ENCODE assay signal across 31 cellular contexts in genomic region chr14:95831041-95831440, GRCh38. TPM values are rescaled to one million over a fixed set of nuclear protein-coding genes. Genes with fewer than 3 reads are reported as not detected.
"Had no signal": no experiment of that assay in that cellular context is flagged by ENCODE, and none has a peak within 500 bp of the region (broad histone marks: within the 10 kb centered on the region; RNA-seq: fewer than 3 reads in every experiment).

No MANE protein-coding gene starts in this region.

- H3K9me3 ChIP-seq: ascending aorta had no signal

- H3K36me3 Mint-ChIP-seq: activated naive CD4-positive, alpha-beta T cell treated with anti-CD3 and anti-CD28 coated beads, Interleukin-2, amount 10 ng/mL, durations not matched to agents 7 days and 5 days; activated naive CD4-positive, alpha-beta T cell treated with anti-CD3 and anti-CD28 coated beads, Interleukin-2, amount 50 U/mL, for 72 hours; activated naive CD8-positive, alpha-beta T cell treated with anti-CD3 and anti-CD28 coated beads, Interleukin-2, amount 10 ng/mL, durations not matched to agents 7 days and 5 days; brain had no signal

- DNase-seq: activated CD4-positive, alpha-beta memory T cell treated with anti-CD3 and anti-CD28 coated beads, Interleukin-2, amount 10 ng/mL, durations not matched to agents 7 days and 5 days; activated CD4-positive, alpha-beta T cell treated with anti-CD3 and anti-CD28 coated beads for 1 hour; activated CD4-positive, alpha-beta T cell treated with anti-CD3 and anti-CD28 coated beads for 4 hours; activated CD4-positive, alpha-beta T cell treated with anti-CD3 and anti-CD28 coated beads, Interleukin-2, amount 10 ng/mL, durations not matched to agents 7 days and 5 days; activated CD4-positive, alpha-beta T cell treated with anti-CD3 and anti-CD28 coated beads, Interleukin-2, amount 50 U/mL, for 4 hours; activated CD8-positive, alpha-beta memory T cell treated with anti-CD3 and anti-CD28 coated beads, Interleukin-2, amount 50 U/mL, for 48 hours; activated gamma-delta T cell; activated naive CD4-positive, alpha-beta T cell; activated naive CD4-positive, alpha-beta T cell treated with anti-CD3 and anti-CD28 coated beads, Interleukin-2, amount 10 ng/mL, durations not matched to agents 7 days and 5 days; activated naive CD8-positive, alpha-beta T cell treated with anti-CD3 and anti-CD28 coated beads, Interleukin-2, amount 10 ng/mL, durations not matched to agents 7 days and 5 days; activated T-cell treated with anti-CD3 and anti-CD28 coated beads for 4 hours; activated T-cell treated with anti-CD3 and anti-CD28 coated beads, Interleukin-2, amount 50 U/mL, for 24 hours; activated T-cell treated with anti-CD3 and anti-CD28 coated beads, Interleukin-2, amount 50 U/mL, for 72 hours; dorsolateral prefrontal cortex; effector memory CD4-positive, alpha-beta T cell; endodermal cell; foreskin fibroblast had no signal

- FAIRE-seq: frontal cortex had no signal

- ATAC-seq: activated naive CD4-positive, alpha-beta T cell treated with anti-CD3 and anti-CD28 coated beads, Interleukin-2, amount 50 U/mL, for 72 hours; activated T-cell treated with anti-CD3 and anti-CD28 coated beads, Interleukin-2, amount 50 U/mL, for 72 hours; esophagus mucosa had no signal

- H3K4me3 Mint-ChIP-seq: activated CD4-positive, alpha-beta memory T cell treated with anti-CD3 and anti-CD28 coated beads, Interleukin-2, amount 10 ng/mL, durations not matched to agents 7 days and 5 days; activated CD4-positive, alpha-beta T cell treated with anti-CD3 and anti-CD28 coated beads, Interleukin-2, amount 10 ng/mL, durations not matched to agents 7 days and 5 days; activated naive CD4-positive, alpha-beta T cell treated with anti-CD3 and anti-CD28 coated beads, Interleukin-2, amount 10 ng/mL, durations not matched to agents 7 days and 5 days; activated naive CD8-positive, alpha-beta T cell treated with anti-CD3 and anti-CD28 coated beads, Interleukin-2, amount 10 ng/mL, durations not matched to agents 7 days and 5 days; activated T-cell treated with anti-CD3 and anti-CD28 coated beads, Interleukin-2, amount 50 U/mL, for 24 hours; activated T-cell treated with anti-CD3 and anti-CD28 coated beads, Interleukin-2, amount 50 U/mL, for 72 hours; brain; central memory CD8-positive, alpha-beta T cell; dendritic cell treated with granulocyte-macrophage colony-stimulating factor and Interleukin-4, amounts not matched to agents 40 ng/mL and 50 ng/mL, for 4 days; endodermal cell; T-helper 1 cell treated with Interleukin-12 subunit alpha and Interleukin-12 subunit beta and Interleukin-4 antibody, amounts not matched to agents 30 μg/mL and 1 μg/mL, for 36 hours; T-helper 2 cell treated with Interferon-gamma antibody and Interleukin-4, amounts not matched to agents 5 μg/mL and 100 μg/mL, for 36 hours; WTC11 had no signal

- H3K4me3 ChIP-seq: ascending aorta, breast epithelium, coronary artery, dorsolateral prefrontal cortex had no signal

- H3K36me3 ChIP-seq: ascending aorta, breast epithelium had no signal

- H3K27me3 ChIP-seq: ascending aorta had no signal

- H3K27ac ChIP-seq: ascending aorta, breast epithelium, coronary artery, dorsolateral prefrontal cortex, VCaP had no signal

- H3K27ac Mint-ChIP-seq: activated CD4-positive, alpha-beta memory T cell treated with anti-CD3 and anti-CD28 coated beads, Interleukin-2, amount 10 ng/mL, durations not matched to agents 7 days and 5 days; activated CD4-positive, alpha-beta T cell treated with anti-CD3 and anti-CD28 coated beads, Interleukin-2, amount 10 ng/mL, durations not matched to agents 7 days and 5 days; activated naive CD4-positive, alpha-beta T cell treated with anti-CD3 and anti-CD28 coated beads, Interleukin-2, amount 10 ng/mL, durations not matched to agents 7 days and 5 days; activated naive CD4-positive, alpha-beta T cell treated with anti-CD3 and anti-CD28 coated beads, Interleukin-2, amount 50 U/mL, for 72 hours; activated naive CD8-positive, alpha-beta T cell treated with anti-CD3 and anti-CD28 coated beads, Interleukin-2, amount 10 ng/mL, durations not matched to agents 7 days and 5 days; activated T-cell treated with anti-CD3 and anti-CD28 coated beads, Interleukin-2, amount 50 U/mL, for 24 hours; activated T-cell treated with anti-CD3 and anti-CD28 coated beads, Interleukin-2, amount 50 U/mL, for 72 hours; dendritic cell treated with granulocyte-macrophage colony-stimulating factor and Interleukin-4, amounts not matched to agents 40 ng/mL and 50 ng/mL, for 4 days; endodermal cell; T-helper 1 cell treated with Interleukin-12 subunit alpha and Interleukin-12 subunit beta and Interleukin-4 antibody, amounts not matched to agents 30 μg/mL and 1 μg/mL, for 36 hours; T-helper 2 cell treated with Interferon-gamma antibody and Interleukin-4, amounts not matched to agents 5 μg/mL and 100 μg/mL, for 36 hours; WTC11 had no signal

- H3K27me3 Mint-ChIP-seq: activated naive CD8-positive, alpha-beta T cell treated with anti-CD3 and anti-CD28 coated beads, Interleukin-2, amount 10 ng/mL, durations not matched to agents 7 days and 5 days had no signal

- H3K4me1 Mint-ChIP-seq: activated naive CD8-positive, alpha-beta T cell treated with anti-CD3 and anti-CD28 coated beads, Interleukin-2, amount 10 ng/mL, durations not matched to agents 7 days and 5 days; central memory CD8-positive, alpha-beta T cell had no signal

- H3K9me3 Mint-ChIP-seq: activated CD4-positive, alpha-beta T cell treated with anti-CD3 and anti-CD28 coated beads, Interleukin-2, amount 10 ng/mL, durations not matched to agents 7 days and 5 days; activated naive CD4-positive, alpha-beta T cell treated with anti-CD3 and anti-CD28 coated beads, Interleukin-2, amount 10 ng/mL, durations not matched to agents 7 days and 5 days; activated naive CD8-positive, alpha-beta T cell treated with anti-CD3 and anti-CD28 coated beads, Interleukin-2, amount 10 ng/mL, durations not matched to agents 7 days and 5 days; activated T-cell treated with anti-CD3 and anti-CD28 coated beads, Interleukin-2, amount 50 U/mL, for 24 hours; brain; central memory CD8-positive, alpha-beta T cell; T-helper 1 cell treated with Interleukin-12 subunit alpha and Interleukin-12 subunit beta and Interleukin-4 antibody, amounts not matched to agents 30 μg/mL and 1 μg/mL, for 36 hours had no signal

- H3K4me1 ChIP-seq: ascending aorta, breast epithelium had no signal

RNA-seq across cellular contexts. Expression of gene TUNAR, which starts 45.6 kb away (rescaled TPM):
- total RNA-seq: activated CD4-positive, alpha-beta memory T cell treated with anti-CD3 and anti-CD28 coated beads, Interleukin-2, amount 10 ng/mL, durations not matched to agents 7 days and 5 days; activated CD4-positive, alpha-beta T cell treated with anti-CD3 and anti-CD28 coated beads, Interleukin-2, amount 10 ng/mL, durations not matched to agents 7 days and 5 days; activated naive CD4-positive, alpha-beta T cell treated with anti-CD3 and anti-CD28 coated beads, Interleukin-2, amount 50 U/mL, for 72 hours; activated naive CD8-positive, alpha-beta T cell treated with anti-CD3 and anti-CD28 coated beads, Interleukin-2, amount 10 ng/mL, durations not matched to agents 7 days and 5 days; activated T-cell treated with anti-CD3 and anti-CD28 coated beads, Interleukin-2, amount 50 U/mL, for 72 hours; ascending aorta; cardiac septum; esophagus mucosa had no signal
